In the genomic region with DNA sequence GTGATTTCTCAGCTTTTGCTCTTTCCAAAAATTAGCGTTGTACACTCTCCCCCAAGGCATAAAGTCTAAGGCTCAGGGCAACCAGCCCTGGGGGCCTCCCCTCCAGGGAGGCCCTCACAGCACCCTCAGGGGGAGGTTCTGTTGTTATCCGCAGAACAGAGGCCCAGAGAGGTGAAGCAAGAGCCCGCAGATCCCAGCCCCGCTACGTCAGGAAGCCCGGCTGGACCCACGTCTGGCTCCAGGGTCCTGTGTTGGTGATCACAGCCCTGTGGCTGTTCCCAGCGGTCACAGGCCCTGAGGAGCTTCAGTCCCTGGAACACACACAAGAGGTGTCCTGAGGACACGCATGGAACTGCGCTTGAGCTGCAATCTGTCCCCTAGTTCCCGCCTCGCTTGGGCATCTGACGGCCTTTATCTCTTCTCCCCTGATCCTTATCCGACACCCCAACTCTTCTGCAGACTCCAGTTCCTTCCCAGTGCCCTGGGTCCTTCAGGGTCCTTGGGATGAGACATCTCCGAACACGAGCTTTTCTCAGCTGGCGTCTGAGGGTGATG, we compare ENCODE assay signal across 24 cellular contexts. TPM values are rescaled to one million over a fixed set of nuclear protein-coding genes. Genes with fewer than 3 reads are reported as not detected.
DNase-seq lines count a peak whose midpoint lies in the region; ATAC-seq, FAIRE-seq and TF ChIP-seq lines count a peak whose summit lies in the region.
"Had no signal": no experiment of that assay in that cellular context is flagged by ENCODE, and none has a peak within 500 bp of the region (broad histone marks: within the 10 kb centered on the region; RNA-seq: fewer than 3 reads in every experiment).

No MANE protein-coding gene starts in this region.

- H3K4me1 ChIP-seq in HepG2 (ENCODE audit: insufficient read depth, low read length) (peaks cover 41% of the 10 kb centered on the region), trophoblast cell (ENCODE audit: control insufficient read depth in 1 of 2, insufficient read depth in 2 of 2, low read length in 2 of 2) (no peaks in the 10 kb centered on the region), PC-9 (replicated peaks; ENCODE audit: insufficient read depth) (peaks cover 14% of the 10 kb centered on the region), ovary (ENCODE audit: insufficient read depth) (no peaks in the 10 kb centered on the region)

- H3F3A ChIP-seq in PC-9 (ENCODE audit: insufficient read depth, low read depth), result peaks cover 20% of the 10 kb centered on the region; the same call in 1 of the 2 replicates

- no peak overlapping the region for H4K91ac ChIP-seq in trophoblast cell (ENCODE audit: low read depth, low read length)

- H3K27ac ChIP-seq in 22Rv1 (peak overlapping the region; percentile 94), HepG2 (ENCODE audit: extremely low read length, insufficient read depth, low read length) (no peak overlapping the region), trophoblast cell (ENCODE audit: low read depth, low read length) (no peak overlapping the region), PC-9 (no peak overlapping the region), ovary (no peak overlapping the region)

- H3K4me3 ChIP-seq in HepG2 (replicated peaks in 1 of 3; ENCODE audit: insufficient read depth in 1 of 3, low read depth in 2 of 3, low read length in 3 of 3), result no peak overlapping the region; a peak in 1 of 6 replicates
- H3K4me3 ChIP-seq in trophoblast cell (ENCODE audit: low read depth, low read length), result no peak overlapping the region
- H3K4me3 ChIP-seq in PC-9, result no peak overlapping the region
- H3K4me3 ChIP-seq in ovary, result no peak overlapping the region
- H3K4me3 ChIP-seq: MG63 had no signal

- H3K9me2 ChIP-seq in PC-9 (ENCODE audit: insufficient read depth), result no peaks in the 10 kb centered on the region
- H3K9me2 ChIP-seq: SK-N-SH had no signal

- BruUV-seq in HepG2 (replicated peaks; lab: Mats Ljungman, UMichigan) (no TSS peak), PC-9 (replicated peaks; lab: Mats Ljungman, UMichigan) (no TSS peak)

- in situ Hi-C loops in HepG2 (cut with HindIII; ENCODE audit: extremely low pct_ligation_motif_present, low pct_unique_long_range_greater_than_20kb), result loop anchor here (5.0 kb wide), 1 partner anchor 42 kb away; the partner anchor contains the start of gene PRSS33

- H3K9ac ChIP-seq in HepG2 (ENCODE audit: insufficient read depth, low read depth, low read length), result no peak overlapping the region
- no peak overlapping the region for H3K9ac ChIP-seq in trophoblast cell (ENCODE audit: low read length)
- H3K9ac ChIP-seq: SK-N-SH had no signal

- no peak for TF ChIP-seq RAD21 in HepG2 (CRISPR knock-in tag; IDR thresholded peaks at IDR 0.05)

- H3K18ac ChIP-seq in trophoblast cell (ENCODE audit: low read length), result no peak overlapping the region

- no peaks in the 10 kb centered on the region for H4K20me1 ChIP-seq in HepG2 (ENCODE audit: insufficient read depth, low read length)
- H4K20me1 ChIP-seq in PC-9 (ENCODE audit: insufficient read depth), result no peaks in the 10 kb centered on the region

- H3K79me1 ChIP-seq in trophoblast cell (ENCODE audit: low read length), result no peaks in the 10 kb centered on the region

- intact Hi-C loops in HepG2 (cut with micrococcal nuclease; ENCODE audit: unreplicated experiment), result no loop called here
- intact Hi-C loops in PC-9 (cut with micrococcal nuclease; ENCODE audit: unreplicated experiment), result no loop called here
- intact Hi-C loops in ovary (cut with DNase I), result no loop called here

- H3K23ac ChIP-seq in trophoblast cell (ENCODE audit: low read length), result no peak overlapping the region

- H3K27me3 ChIP-seq in HepG2 (ENCODE audit: control insufficient read depth in 1 of 2, insufficient read depth in 2 of 2, low read length in 2 of 2) (peaks cover 1 to 76% of the 10 kb centered on the region in 2 experiments), trophoblast cell (ENCODE audit: insufficient read depth, low read length) (no peaks in the 10 kb centered on the region), PC-9 (ENCODE audit: insufficient read depth, low read depth) (no peaks in the 10 kb centered on the region), ovary (no peaks in the 10 kb centered on the region)
- H3K27me3 ChIP-seq: MG63 had no signal

- H3K14ac ChIP-seq in trophoblast cell (ENCODE audit: low read length), result no peak overlapping the region

- no peak overlapping the region for H2AK5ac ChIP-seq in trophoblast cell (ENCODE audit: low read length)

- POLR2A ChIA-PET in HepG2 (lab: Yijun Ruan, JAX), result interaction anchor here (1.1 to 1.7 kb wide), 3 partner anchors 10 to 77 kb away, joined by 3 to 9 read pairs (median 3); no protein-coding TSS in a partner anchor
- POLR2A ChIA-PET in PC-9 (lab: Charles Lee; ENCODE audit: unreplicated experiment), result no interaction called here

- H3K36me3 ChIP-seq in HepG2 (replicated peaks in 1 of 2; ENCODE audit: control insufficient read depth in 1 of 2, insufficient read depth in 2 of 2, low read length in 2 of 2) (no peaks in the 10 kb centered on the region), trophoblast cell (ENCODE audit: control insufficient read depth in 1 of 2, insufficient read depth in 2 of 2, low read length in 2 of 2) (no peaks in the 10 kb centered on the region), PC-9 (ENCODE audit: low read depth) (no peaks in the 10 kb centered on the region), ovary (no peaks in the 10 kb centered on the region)
- H3K36me3 ChIP-seq: MG63 had no signal

- DNase-seq in NCI-H226 (peak; percentile 0), HepG2 (ENCODE audit: low spot score) (no peak), trophoblast cell (peak; percentile 98 to 99), LoVo (ENCODE audit: low spot score) (no peak), PC-9 (no peak), ovary (no peak)
- DNase-seq in activated effector memory CD4-positive, alpha-beta T cell treated with anti-CD3 and anti-CD28 coated beads, Interleukin-2, amount 50 U/mL, for 16 hours, result no peak
- DNase-seq: AML-193; Karpas-422; MG63; NCI-H1417; NCI-H187; NCI-H2107; NK-92 treated with Interleukin-12 subunit alpha and Interleukin-12 subunit beta, amount 100 ng/mL, for 24 hours; SHP77 treated with DMSO at 0.1 percent for 48 hours; SK-N-SH had no signal

- CTCF ChIA-PET in HepG2 (lab: Yijun Ruan, JAX; ENCODE audit: low intra/inter-chr PET ratio, low total read pairs) (no interaction called here), PC-9 (lab: Charles Lee) (no interaction called here)

- no peak overlapping the region for H3K4ac ChIP-seq in trophoblast cell (ENCODE audit: low read depth, low read length)

- H2BK12ac ChIP-seq in trophoblast cell (ENCODE audit: low read length), result no peak overlapping the region

- H3K4me2 ChIP-seq in HepG2 (ENCODE audit: low read depth, low read length) (peak overlapping the region; percentile 63; the same call in 1 of the 2 replicates), trophoblast cell (ENCODE audit: low read length) (no peak overlapping the region), PC-9 (no peak overlapping the region)
- H3K4me2 ChIP-seq: SK-N-SH had no signal

- TF ChIP-seq EP300 in HepG2 (IDR thresholded peaks at IDR 0.05; ENCODE audit: low read depth in 2 of 2, low read length in 2 of 2) (no peak), HepG2 (CRISPR knock-in tag; IDR thresholded peaks at IDR 0.05; ENCODE audit: borderline replicate concordance) (no peak), ovary (IDR thresholded peaks at IDR 0.05) (no peak)

- TF ChIP-seq POLR2A in HepG2 (IDR thresholded peaks at IDR 0.05; ENCODE audit: insufficient read depth in 1 of 2, low read depth in 2 of 2, low read length in 2 of 2), result no peak
- TF ChIP-seq POLR2A in ovary (IDR thresholded peaks at IDR 0.05), result no peak

- TF ChIP-seq CTCF in 22Rv1 (IDR thresholded peaks at IDR 0.05) (no peak), HepG2 (CRISPR knock-in tag; IDR thresholded peaks at IDR 0.05) (no peak), PC-9 (conservative IDR thresholded peaks at IDR 0.05) (no peak), ovary (IDR thresholded peaks at IDR 0.05) (no peak)

- no peak for FAIRE-seq in HepG2 (lab: Jason Lieb, UNC)
- FAIRE-seq: G401.6, H1 had no signal

- H4K12ac ChIP-seq in trophoblast cell (ENCODE audit: low read depth, low read length), result no peak overlapping the region

- no peak overlapping the region for H2BK120ac ChIP-seq in trophoblast cell (ENCODE audit: insufficient read depth, low read length, poor library complexity)

- peak; percentile 19 for ATAC-seq in HepG2

- WGBS in HepG2 (ENCODE audit: low lambda C conversion rate), result 62% methylated on average over 14 of the region's 17 CpGs
- no CpG with 5 or more reads among the region's 17 CpGs for WGBS in trophoblast cell (ENCODE audit: extremely low coverage, insufficient coverage, insufficient read length)
- 80 to 84% (median 82%) methylated on average over 17 of the region's 17 CpGs for WGBS in ovary, 3 donors

- no peaks in the 10 kb centered on the region for H3K9me3 ChIP-seq in HepG2 (ENCODE audit: low read length)
- no peaks in the 10 kb centered on the region for H3K9me3 ChIP-seq in trophoblast cell (ENCODE audit: insufficient read depth, low read depth, low read length)
- H3K9me3 ChIP-seq in PC-9 (ENCODE audit: insufficient read depth, low read depth), result no peaks in the 10 kb centered on the region
- no peaks in the 10 kb centered on the region for H3K9me3 ChIP-seq in ovary
- H3K9me3 ChIP-seq: MG63, SK-N-SH had no signal

- no peak overlapping the region for H2BK5ac ChIP-seq in trophoblast cell (ENCODE audit: low read depth, low read length, poor library complexity)

- H4K8ac ChIP-seq in trophoblast cell (ENCODE audit: low read depth, low read length), result no peak overlapping the region

- H3K79me2 ChIP-seq in HepG2 (ENCODE audit: insufficient read depth, low read length) (no peaks in the 10 kb centered on the region), trophoblast cell (ENCODE audit: control insufficient read depth, insufficient read depth, low read length, poor library complexity) (no peaks in the 10 kb centered on the region), PC-9 (ENCODE audit: low read depth) (no peaks in the 10 kb centered on the region)

- H2AFZ ChIP-seq in HepG2 (ENCODE audit: low read length) (no peak overlapping the region), trophoblast cell (ENCODE audit: insufficient read depth, low read length, poor library complexity) (no peak overlapping the region), PC-9 (no peak overlapping the region)

RNA-seq across cellular contexts. Expression of gene ZG16B, which starts 1.1 kb away (rescaled TPM):
- 1.5 and 1.8 TPM in 2 replicates for total RNA-seq in HepG2 (2016; rRNA removed; fragmentation: Illumina TruSeq; extraction: Trizol)
- total RNA-seq in HepG2 (2016; cell fraction: cytosol; rRNA removed; fragmentation: Illumina TruSeq; extraction: Trizol; ENCODE audit: low read depth), result 0.97 and 1.4 TPM in 2 replicates
- total RNA-seq in HepG2 (2016; cell fraction: insoluble cytoplasmic fraction; rRNA removed; fragmentation: Illumina TruSeq; extraction: Trizol), result 0.97 and 1.7 TPM in 2 replicates
- 2.0 and 2.2 TPM in 2 replicates for total RNA-seq in HepG2 (2016; cell fraction: membrane; rRNA removed; fragmentation: Illumina TruSeq; extraction: Trizol)
- 1.4 and 1.9 TPM in 2 replicates for total RNA-seq in HepG2 (2016; cell fraction: nucleus; rRNA removed; fragmentation: Illumina TruSeq; extraction: Trizol)
- 11.3 and 14.3 TPM in 2 replicates for polyA plus RNA-seq in HepG2 (2011; rRNA removed)
- polyA plus RNA-seq in HepG2 (2011; cell fraction: cytosol; rRNA removed), result 12.2 and 13.9 TPM in 2 replicates
- 8.9 and 18.3 TPM in 2 replicates for polyA plus RNA-seq in HepG2 (2011; cell fraction: nucleus; rRNA removed)
- polyA plus RNA-seq in HepG2 (2012), result 13.3 and 13.8 TPM in 2 replicates
- 1.0 and 1.1 TPM in 2 replicates for polyA plus RNA-seq in HepG2 (2016; cell fraction: cytosol; fragmentation: Illumina TruSeq; extraction: Trizol; ENCODE audit: low read depth)
- polyA plus RNA-seq in HepG2 (2016; cell fraction: insoluble cytoplasmic fraction; fragmentation: Illumina TruSeq; extraction: Trizol; ENCODE audit: low read depth), result 0.84 and 1.1 TPM in 2 replicates
- 1.4 TPM in 2 replicates for polyA plus RNA-seq in HepG2 (2016; cell fraction: membrane; fragmentation: Illumina TruSeq; extraction: Trizol; ENCODE audit: low read depth)
- 2.4 and 4.4 TPM in 2 replicates for polyA plus RNA-seq in HepG2 (2016; cell fraction: nucleus; fragmentation: Illumina TruSeq; extraction: Trizol; ENCODE audit: insufficient read depth, low read depth)
- polyA minus RNA-seq in HepG2 (2011; rRNA and poly(A)+ RNA removed; ENCODE audit: low replicate concordance), result 4.8 and 6.8 TPM in 2 replicates
- polyA minus RNA-seq in HepG2 (2011; cell fraction: cytosol; rRNA and poly(A)+ RNA removed), result 2.6 and 3.3 TPM in 2 replicates
- 5.4 and 9.0 TPM in 2 replicates for polyA minus RNA-seq in HepG2 (2011; cell fraction: nucleus; rRNA and poly(A)+ RNA removed)
- polyA plus RNA-seq in trophoblast cell (2013), result not detected in 2 replicates
- 19.9 and 23.4 TPM in 2 replicates for total RNA-seq in PC-9 (2021)
- total RNA-seq in ovary, result 1 to 10 TPM in 1 of 7 donors, under 1 TPM in 3, not detected in 3; 0.32 to 1.0 (median 0.45) TPM
- polyA plus RNA-seq in ovary, result 1 to 10 TPM in 1 of 2 donors, under 1 TPM in 1; 0.28 to 1.8 TPM
- total RNA-seq: H1 had no signal

RNA-seq across cellular contexts. Expression of gene PRSS21, which starts 11.9 kb away (rescaled TPM):
- total RNA-seq in HepG2 (2016; rRNA removed; fragmentation: Illumina TruSeq; extraction: Trizol) (not detected in 2 replicates), PC-9 (2021) (61.2 and 77.4 TPM in 2 replicates), ovary (1 to 10 TPM in 3 of 7 donors, under 1 TPM in 1, not detected in 3; 0.87 to 9.3 (median 2.4) TPM)
- total RNA-seq in HepG2 (2016; cell fraction: cytosol; rRNA removed; fragmentation: Illumina TruSeq; extraction: Trizol; ENCODE audit: low read depth), result not detected in 2 replicates
- not detected in 2 replicates for total RNA-seq in HepG2 (2016; cell fraction: insoluble cytoplasmic fraction; rRNA removed; fragmentation: Illumina TruSeq; extraction: Trizol)
- total RNA-seq in HepG2 (2016; cell fraction: membrane; rRNA removed; fragmentation: Illumina TruSeq; extraction: Trizol), result not detected in 2 replicates
- not detected in 2 replicates for total RNA-seq in HepG2 (2016; cell fraction: nucleus; rRNA removed; fragmentation: Illumina TruSeq; extraction: Trizol)
- polyA plus RNA-seq in HepG2 (2011; rRNA removed) (not detected in 2 replicates), ovary (under 1 TPM in 1 of 2 donors, not detected in 1; 0.53 TPM)
- not detected in 2 replicates for polyA plus RNA-seq in HepG2 (2011; cell fraction: cytosol; rRNA removed)
- not detected in 2 replicates for polyA plus RNA-seq in HepG2 (2011; cell fraction: nucleus; rRNA removed)
- polyA plus RNA-seq in HepG2 (2012), result not detected in 2 replicates
- polyA plus RNA-seq in HepG2 (2016; cell fraction: cytosol; fragmentation: Illumina TruSeq; extraction: Trizol; ENCODE audit: low read depth), result not detected in 2 replicates
- not detected in 2 replicates for polyA plus RNA-seq in HepG2 (2016; cell fraction: insoluble cytoplasmic fraction; fragmentation: Illumina TruSeq; extraction: Trizol; ENCODE audit: low read depth)
- polyA plus RNA-seq in HepG2 (2016; cell fraction: membrane; fragmentation: Illumina TruSeq; extraction: Trizol; ENCODE audit: low read depth), result not detected in 2 replicates
- not detected in 2 replicates for polyA plus RNA-seq in HepG2 (2016; cell fraction: nucleus; fragmentation: Illumina TruSeq; extraction: Trizol; ENCODE audit: insufficient read depth, low read depth)
- 0.32 and 219 TPM in 2 replicates for polyA minus RNA-seq in HepG2 (2011; rRNA and poly(A)+ RNA removed; ENCODE audit: low replicate concordance)
- polyA minus RNA-seq in HepG2 (2011; cell fraction: cytosol; rRNA and poly(A)+ RNA removed), result 1.1 TPM in 1 of 2 replicates, not detected in the other
- 0.50 and 0.64 TPM in 2 replicates for polyA minus RNA-seq in HepG2 (2011; cell fraction: nucleus; rRNA and poly(A)+ RNA removed)
- not detected in 2 replicates for polyA plus RNA-seq in trophoblast cell (2013)
- total RNA-seq: A172, Daoy, NCI-H460 had no signal
- polyA plus RNA-seq: SK-N-SH had no signal

RNA-seq across cellular contexts. Expression of gene PRSS22, which starts 29.0 kb away (rescaled TPM):
- 0.24 TPM in 1 of 2 replicates, not detected in the other for total RNA-seq in HepG2 (2016; rRNA removed; fragmentation: Illumina TruSeq; extraction: Trizol)
- total RNA-seq in HepG2 (2016; cell fraction: cytosol; rRNA removed; fragmentation: Illumina TruSeq; extraction: Trizol; ENCODE audit: low read depth), result not detected in 2 replicates
- total RNA-seq in HepG2 (2016; cell fraction: insoluble cytoplasmic fraction; rRNA removed; fragmentation: Illumina TruSeq; extraction: Trizol), result 0.15 TPM in 1 of 2 replicates, not detected in the other
- total RNA-seq in HepG2 (2016; cell fraction: membrane; rRNA removed; fragmentation: Illumina TruSeq; extraction: Trizol), result not detected in 2 replicates
- total RNA-seq in HepG2 (2016; cell fraction: nucleus; rRNA removed; fragmentation: Illumina TruSeq; extraction: Trizol), result not detected in 2 replicates
- polyA plus RNA-seq in HepG2 (2011; rRNA removed), result 0.24 and 0.32 TPM in 2 replicates
- polyA plus RNA-seq in HepG2 (2011; cell fraction: cytosol; rRNA removed), result 0.26 and 0.27 TPM in 2 replicates
- 0.87 and 0.88 TPM in 2 replicates for polyA plus RNA-seq in HepG2 (2011; cell fraction: nucleus; rRNA removed)
- polyA plus RNA-seq in HepG2 (2012), result not detected in 2 replicates
- not detected in 2 replicates for polyA plus RNA-seq in HepG2 (2016; cell fraction: cytosol; fragmentation: Illumina TruSeq; extraction: Trizol; ENCODE audit: low read depth)
- not detected in 2 replicates for polyA plus RNA-seq in HepG2 (2016; cell fraction: insoluble cytoplasmic fraction; fragmentation: Illumina TruSeq; extraction: Trizol; ENCODE audit: low read depth)
- not detected in 2 replicates for polyA plus RNA-seq in HepG2 (2016; cell fraction: membrane; fragmentation: Illumina TruSeq; extraction: Trizol; ENCODE audit: low read depth)
- polyA plus RNA-seq in HepG2 (2016; cell fraction: nucleus; fragmentation: Illumina TruSeq; extraction: Trizol; ENCODE audit: insufficient read depth, low read depth), result 0.57 TPM in 1 of 2 replicates, not detected in the other
- polyA minus RNA-seq in HepG2 (2011; rRNA and poly(A)+ RNA removed; ENCODE audit: low replicate concordance), result 0.42 and 1.0 TPM in 2 replicates
- not detected in 2 replicates for polyA minus RNA-seq in HepG2 (2011; cell fraction: cytosol; rRNA and poly(A)+ RNA removed)
- polyA minus RNA-seq in HepG2 (2011; cell fraction: nucleus; rRNA and poly(A)+ RNA removed), result not detected in 2 replicates
- 1.9 and 2.0 TPM in 2 replicates for polyA plus RNA-seq in trophoblast cell (2013)
- 98.2 and 99.7 TPM in 2 replicates for total RNA-seq in PC-9 (2021)
- 1 to 10 TPM in 4 of 7 donors, under 1 TPM in 1, not detected in 2; 0.60 to 7.2 (median 1.3) TPM for total RNA-seq in ovary
- polyA plus RNA-seq in ovary, result under 1 TPM in 1 of 2 donors, not detected in 1; 0.10 TPM
- total RNA-seq: A172, NCI-H460 had no signal
- polyA plus RNA-seq: CD14-positive monocyte, SK-N-SH had no signal

RNA-seq across cellular contexts. Expression of gene PRSS41, which starts 30.7 kb away (rescaled TPM):
- not detected in 2 replicates for total RNA-seq in HepG2 (2016; rRNA removed; fragmentation: Illumina TruSeq; extraction: Trizol)
- not detected in 2 replicates for total RNA-seq in HepG2 (2016; cell fraction: cytosol; rRNA removed; fragmentation: Illumina TruSeq; extraction: Trizol; ENCODE audit: low read depth)
- total RNA-seq in HepG2 (2016; cell fraction: insoluble cytoplasmic fraction; rRNA removed; fragmentation: Illumina TruSeq; extraction: Trizol), result not detected in 2 replicates
- not detected in 2 replicates for total RNA-seq in HepG2 (2016; cell fraction: membrane; rRNA removed; fragmentation: Illumina TruSeq; extraction: Trizol)
- total RNA-seq in HepG2 (2016; cell fraction: nucleus; rRNA removed; fragmentation: Illumina TruSeq; extraction: Trizol), result not detected in 2 replicates
- polyA plus RNA-seq in HepG2 (2011; rRNA removed), result not detected in 2 replicates
- polyA plus RNA-seq in HepG2 (2011; cell fraction: cytosol; rRNA removed), result not detected in 2 replicates
- polyA plus RNA-seq in HepG2 (2011; cell fraction: nucleus; rRNA removed), result not detected in 2 replicates
- polyA plus RNA-seq in HepG2 (2012), result not detected in 2 replicates
- polyA plus RNA-seq in HepG2 (2016; cell fraction: cytosol; fragmentation: Illumina TruSeq; extraction: Trizol; ENCODE audit: low read depth), result not detected in 2 replicates
- not detected in 2 replicates for polyA plus RNA-seq in HepG2 (2016; cell fraction: insoluble cytoplasmic fraction; fragmentation: Illumina TruSeq; extraction: Trizol; ENCODE audit: low read depth)
- not detected in 2 replicates for polyA plus RNA-seq in HepG2 (2016; cell fraction: membrane; fragmentation: Illumina TruSeq; extraction: Trizol; ENCODE audit: low read depth)
- not detected in 2 replicates for polyA plus RNA-seq in HepG2 (2016; cell fraction: nucleus; fragmentation: Illumina TruSeq; extraction: Trizol; ENCODE audit: insufficient read depth, low read depth)
- polyA minus RNA-seq in HepG2 (2011; rRNA and poly(A)+ RNA removed; ENCODE audit: low replicate concordance), result 0.14 TPM in 1 of 2 replicates, not detected in the other
- not detected in 2 replicates for polyA minus RNA-seq in HepG2 (2011; cell fraction: cytosol; rRNA and poly(A)+ RNA removed)
- not detected in 2 replicates for polyA minus RNA-seq in HepG2 (2011; cell fraction: nucleus; rRNA and poly(A)+ RNA removed)
- polyA plus RNA-seq in trophoblast cell (2013), result not detected in 2 replicates
- not detected in 2 replicates for total RNA-seq in PC-9 (2021)
- total RNA-seq in ovary, result under 1 TPM in 1 of 7 donors, not detected in 6; 0.20 TPM
- polyA plus RNA-seq in ovary, result not detected
- total RNA-seq: A172, Daoy, H1, NCI-H460 had no signal
- polyA plus RNA-seq: AG04450, CD14-positive monocyte, H1, SK-N-SH had no signal

RNA-seq across cellular contexts. Expression of gene PRSS33, which starts 41.6 kb away (rescaled TPM):
- total RNA-seq in HepG2 (2016; rRNA removed; fragmentation: Illumina TruSeq; extraction: Trizol) (not detected in 2 replicates), PC-9 (2021) (0.23 and 0.33 TPM in 2 replicates), ovary (10 to 100 TPM in 1 of 7 donors, 1 to 10 TPM in 1, under 1 TPM in 3, not detected in 2; 0.36 to 26.8 (median 0.82) TPM)
- total RNA-seq in HepG2 (2016; cell fraction: cytosol; rRNA removed; fragmentation: Illumina TruSeq; extraction: Trizol; ENCODE audit: low read depth), result not detected in 2 replicates
- not detected in 2 replicates for total RNA-seq in HepG2 (2016; cell fraction: insoluble cytoplasmic fraction; rRNA removed; fragmentation: Illumina TruSeq; extraction: Trizol)
- not detected in 2 replicates for total RNA-seq in HepG2 (2016; cell fraction: membrane; rRNA removed; fragmentation: Illumina TruSeq; extraction: Trizol)
- total RNA-seq in HepG2 (2016; cell fraction: nucleus; rRNA removed; fragmentation: Illumina TruSeq; extraction: Trizol), result not detected in 2 replicates
- polyA plus RNA-seq in HepG2 (2011; rRNA removed) (not detected in 2 replicates), ovary (not detected)
- not detected in 2 replicates for polyA plus RNA-seq in HepG2 (2011; cell fraction: cytosol; rRNA removed)
- not detected in 2 replicates for polyA plus RNA-seq in HepG2 (2011; cell fraction: nucleus; rRNA removed)
- not detected in 2 replicates for polyA plus RNA-seq in HepG2 (2012)
- polyA plus RNA-seq in HepG2 (2016; cell fraction: cytosol; fragmentation: Illumina TruSeq; extraction: Trizol; ENCODE audit: low read depth), result not detected in 2 replicates
- polyA plus RNA-seq in HepG2 (2016; cell fraction: insoluble cytoplasmic fraction; fragmentation: Illumina TruSeq; extraction: Trizol; ENCODE audit: low read depth), result not detected in 2 replicates
- polyA plus RNA-seq in HepG2 (2016; cell fraction: membrane; fragmentation: Illumina TruSeq; extraction: Trizol; ENCODE audit: low read depth), result not detected in 2 replicates
- polyA plus RNA-seq in HepG2 (2016; cell fraction: nucleus; fragmentation: Illumina TruSeq; extraction: Trizol; ENCODE audit: insufficient read depth, low read depth), result not detected in 2 replicates
- polyA minus RNA-seq in HepG2 (2011; rRNA and poly(A)+ RNA removed; ENCODE audit: low replicate concordance), result not detected in 2 replicates
- not detected in 2 replicates for polyA minus RNA-seq in HepG2 (2011; cell fraction: cytosol; rRNA and poly(A)+ RNA removed)
- not detected in 2 replicates for polyA minus RNA-seq in HepG2 (2011; cell fraction: nucleus; rRNA and poly(A)+ RNA removed)
- not detected in 2 replicates for polyA plus RNA-seq in trophoblast cell (2013)
- total RNA-seq: Daoy, H1, NCI-H460 had no signal
- polyA plus RNA-seq: AG04450, CD14-positive monocyte, SK-N-SH had no signal

Comparison
In these comparisons a context has a peak if more than half of its experiments do, and no peak if none do; other contexts are left out.
1. DNase-seq: peak in NCI-H226 (single experiment) and trophoblast cell (2 of 2); none in HepG2 (single experiment), activated effector memory CD4-positive, alpha-beta T cell treated with anti-CD3 and anti-CD28 coated beads, Interleukin-2, amount 50 U/mL, for 16 hours (single experiment), LoVo (single experiment), PC-9 (0 of 2) and ovary (0 of 5).
2. RNA of gene PRSS22, which starts 29.0 kb away (total RNA-seq): 98.2 to 99.7 TPM in PC-9; 0.60 to 7.2 TPM in ovary and 0.15 to 0.24 TPM in HepG2; every median in the first group is over 10 times any median in the second.